In genomic region chr6:31652925-31653724, GRCh38 we compare ENCODE assay signal across 8 cellular contexts. TPM values are rescaled to one million over a fixed set of nuclear protein-coding genes. Genes with fewer than 3 reads are reported as not detected.
DNase-seq lines count a peak whose midpoint lies in the region; ATAC-seq, FAIRE-seq and TF ChIP-seq lines count a peak whose summit lies in the region.

No MANE protein-coding gene starts in this region.

- peak overlapping the region; percentile 98 for H3K27ac ChIP-seq in K562 (ENCODE audit: extremely low read depth, low read depth, low read length)
- H3K27ac ChIP-seq in small intestine (ENCODE audit: low read depth in 1 of 2, low read length in 1 of 2): peak overlapping the region; percentile 91 to 97

- H3K79me2 ChIP-seq in K562 (ENCODE audit: control insufficient read depth, insufficient read depth, low read length): peaks cover 83% of the 10 kb centered on the region

- H3K9ac ChIP-seq in K562 (ENCODE audit: insufficient read depth in 1 of 2, low read depth in 2 of 2, low read length in 2 of 2): peak overlapping the region; percentile 95 to 97

- TF ChIP-seq CTCF in K562 (IDR thresholded peaks at IDR 0.05 in 2 of 3, conservative IDR thresholded peaks at IDR 0.05 in 1 of 3; ENCODE audit: insufficient read depth in 2 of 3, low read depth in 1 of 3, low read length in 3 of 3): peak; percentile 43 to 72 (median 54)

- peak; percentile 97 for FAIRE-seq in K562 (lab: Jason Lieb, UNC)
- FAIRE-seq in small intestine (lab: Jason Lieb, UNC): no peak

- CTCF ChIA-PET in K562 (lab: Yijun Ruan, JAX; ENCODE audit: low intra/inter-chr PET ratio): no interaction called here

- peaks cover 2% of the 10 kb centered on the region for H4K20me1 ChIP-seq in K562 (replicated peaks; ENCODE audit: control insufficient read depth, insufficient read depth, low read length)

- H3K27me3 ChIP-seq in K562 (ENCODE audit: control insufficient read depth in 2 of 2, insufficient read depth in 2 of 2, low read length in 2 of 2): no peaks in the 10 kb centered on the region
- no peaks in the 10 kb centered on the region for H3K27me3 ChIP-seq in small intestine (ENCODE audit: control insufficient read depth in 2 of 2, insufficient read depth in 2 of 2, low read length in 2 of 2)

- TSS peak; percentile 97 for BruUV-seq in K562 (replicated peaks; lab: Mats Ljungman, UMichigan)

- H2AFZ ChIP-seq in K562 (ENCODE audit: low read depth, low read length): peak overlapping the region; percentile 94

- peaks cover 22 to 26% of the 10 kb centered on the region in 2 experiments for H3K4me1 ChIP-seq in K562 (replicated peaks in 1 of 2; ENCODE audit: control insufficient read depth in 2 of 2, insufficient read depth in 2 of 2, low read length in 2 of 2)
- peaks cover 5 to 11% of the 10 kb centered on the region in 2 donors for H3K4me1 ChIP-seq in small intestine (ENCODE audit: control insufficient read depth in 2 of 2, insufficient read depth in 1 of 2, low read depth in 1 of 2, low read length in 1 of 2)

- H3K4me3 ChIP-seq in K562: peak overlapping the region; percentile 73
- peak overlapping the region; percentile 63 to 77 for H3K4me3 ChIP-seq in small intestine (ENCODE audit: low read depth in 1 of 2, low read length in 2 of 2)

- peak; percentile 68 for TF ChIP-seq POLR2A in Raji (IDR thresholded peaks at IDR 0.05; ENCODE audit: insufficient read depth, low read depth, low read length)
- TF ChIP-seq POLR2A in K562 (conservative IDR thresholded peaks at IDR 0.05): peak; percentile 98

- intact Hi-C loops in K562 (cut with micrococcal nuclease): loop anchor here (1.0 kb wide), 5 partner anchors 7 to 210 kb away; partner anchors contain the start of genes C6orf47 and DDX39B

- in situ Hi-C loops in K562 (cut with MboI): no loop called here

- ATAC-seq in GM19438 (IDR thresholded peaks at IDR 0.05; ENCODE audit: low read depth, unreplicated experiment) (peak; percentile 64), HG03469 (IDR thresholded peaks at IDR 0.05; ENCODE audit: unreplicated experiment) (peak; percentile 42), K562 (peak; percentile 83)

- POLR2A ChIA-PET in K562 (lab: Yijun Ruan, JAX): interaction anchor here (0.5 to 8.5 kb wide), 55 partner anchors 10 to 1723 kb away, joined by 3 to 267 read pairs (median 7); partner anchors contain the start of genes C6orf47, CLIC1, CSNK2B and DDAH2

- 7% methylated on average over 37 of the region's 37 CpGs for WGBS in K562 (ENCODE audit: insufficient coverage, low coverage, missing lambda C conversion rate)
- 6 to 7% (median 7%) methylated on average over 34 to 37 of the region's 37 CpGs for WGBS in small intestine, 3 donors

- TF ChIP-seq EP300 in K562 (IDR thresholded peaks at IDR 0.05; ENCODE audit: low read length): no peak; the same call in 1 of the 2 replicates

- H3K9me1 ChIP-seq in K562 (ENCODE audit: control insufficient read depth, insufficient read depth, low read length): no peaks in the 10 kb centered on the region

- peaks cover 64% of the 10 kb centered on the region for H3K36me3 ChIP-seq in K562 (ENCODE audit: control insufficient read depth, insufficient read depth, low read length)
- peaks cover 10% of the 10 kb centered on the region in 2 donors for H3K36me3 ChIP-seq in small intestine (ENCODE audit: control insufficient read depth in 2 of 2, insufficient read depth in 2 of 2, low read length in 2 of 2)

- TF ChIP-seq RAD21 in K562 (CRISPR knock-in tag; conservative IDR thresholded peaks at IDR 0.05 in 1 of 2, IDR thresholded peaks at IDR 0.05 in 1 of 2): peak in 1 of 2 experiments; percentile 52; a peak in 2 of 4 replicates

- peak overlapping the region; percentile 90 for H3K4me2 ChIP-seq in K562 (ENCODE audit: insufficient read depth, low read length)

- no peaks in the 10 kb centered on the region for H3K9me3 ChIP-seq in K562 (replicated peaks; ENCODE audit: control insufficient read depth, insufficient read depth, low read depth, low read length)
- no peaks in the 10 kb centered on the region for H3K9me3 ChIP-seq in small intestine (ENCODE audit: control insufficient read depth, low read depth)

- DNase-seq in EH (ENCODE audit: low read depth) (peak; percentile 92), K562 (ENCODE audit: extremely low read depth in 1 of 4, low spot score in 3 of 4) (peak; percentile 94 to 99 (median 96)), iPS-NIHi11 (ENCODE audit: low spot score) (peak; percentile 88), small intestine (peak; percentile 91)
- DNase-seq in central memory CD4-positive, alpha-beta T cell: no peak

RNA-seq across cellular contexts. Expression of gene BAG6, which starts 0.7 kb away (rescaled TPM):
- 312 and 626 TPM in 2 replicates for total RNA-seq in K562 (2011; cell fraction: chromatin; rRNA removed; ENCODE audit: low replicate concordance)
- 393 and 458 TPM in 2 replicates for total RNA-seq in K562 (2011; cell fraction: nucleolus; rRNA removed)
- total RNA-seq in K562 (2011; cell fraction: nucleoplasm; rRNA removed): 245 and 292 TPM in 2 replicates
- 246 and 295 TPM in 2 replicates for total RNA-seq in K562 (2014; rRNA removed)
- total RNA-seq in K562 (2014; rRNA removed; fragmentation: Illumina TruSeq; extraction: Trizol): 100 and 105 TPM in 2 replicates
- 124 and 125 TPM in 2 replicates for total RNA-seq in K562 (2015; rRNA removed; fragmentation: Illumina TruSeq; extraction: Trizol)
- 422 and 484 TPM in 2 replicates for total RNA-seq in K562 (2021)
- polyA plus RNA-seq in K562 (2011; rRNA removed): 86.1 and 202 TPM in 2 replicates
- 117 and 176 TPM in 2 replicates for polyA plus RNA-seq in K562 (2011; cell fraction: cytosol; rRNA removed)
- 486 and 557 TPM in 2 replicates for polyA plus RNA-seq in K562 (2011; cell fraction: nucleus; rRNA removed)
- polyA plus RNA-seq in K562 (2012): 430 and 470 TPM in 2 replicates
- 304 and 355 TPM in 2 replicates for polyA plus RNA-seq in K562 (2014; fragmentation: Illumina TruSeq; extraction: Trizol)
- 10 to 100 TPM; 41.9 to 54.1 TPM for polyA plus RNA-seq in K562 (2014; fragmentation: Nextera tagmentation; extraction: Ambion mirVana)
- 225 and 263 TPM in 2 replicates for polyA plus RNA-seq in K562 (2014; rRNA removed)
- 113 and 169 TPM in 2 replicates for polyA minus RNA-seq in K562 (2011; rRNA and poly(A)+ RNA removed)
- 230 and 353 TPM in 2 replicates for polyA minus RNA-seq in K562 (2011; cell fraction: cytosol; rRNA and poly(A)+ RNA removed)
- 128 and 162 TPM in 2 replicates for polyA minus RNA-seq in K562 (2011; cell fraction: nucleus; rRNA and poly(A)+ RNA removed)
- 100 to 1,000 TPM; 193 to 381 (median 342) TPM for polyA plus RNA-seq in small intestine

RNA-seq across cellular contexts. Expression of gene APOM, which starts 2.6 kb away (rescaled TPM):
- 6.6 and 7.8 TPM in 2 replicates for total RNA-seq in K562 (2011; cell fraction: chromatin; rRNA removed; ENCODE audit: low replicate concordance)
- 5.1 and 5.3 TPM in 2 replicates for total RNA-seq in K562 (2011; cell fraction: nucleolus; rRNA removed)
- 9.8 and 10.1 TPM in 2 replicates for total RNA-seq in K562 (2011; cell fraction: nucleoplasm; rRNA removed)
- 5.7 and 6.6 TPM in 2 replicates for total RNA-seq in K562 (2014; rRNA removed)
- total RNA-seq in K562 (2014; rRNA removed; fragmentation: Illumina TruSeq; extraction: Trizol): 10.4 and 10.8 TPM in 2 replicates
- 6.6 and 7.1 TPM in 2 replicates for total RNA-seq in K562 (2015; rRNA removed; fragmentation: Illumina TruSeq; extraction: Trizol)
- total RNA-seq in K562 (2021): 9.7 and 10.1 TPM in 2 replicates
- 7.7 and 8.6 TPM in 2 replicates for polyA plus RNA-seq in K562 (2011; rRNA removed)
- 10.2 and 18.1 TPM in 2 replicates for polyA plus RNA-seq in K562 (2011; cell fraction: cytosol; rRNA removed)
- 13.8 and 20.1 TPM in 2 replicates for polyA plus RNA-seq in K562 (2011; cell fraction: nucleus; rRNA removed)
- 11.4 and 16.2 TPM in 2 replicates for polyA plus RNA-seq in K562 (2012)
- 13.1 and 17.4 TPM in 2 replicates for polyA plus RNA-seq in K562 (2014; fragmentation: Illumina TruSeq; extraction: Trizol)
- 10 to 100 TPM; 23.9 to 24.3 TPM for polyA plus RNA-seq in K562 (2014; fragmentation: Nextera tagmentation; extraction: Ambion mirVana)
- 10.1 and 13.5 TPM in 2 replicates for polyA plus RNA-seq in K562 (2014; rRNA removed)
- 2.6 and 5.6 TPM in 2 replicates for polyA minus RNA-seq in K562 (2011; rRNA and poly(A)+ RNA removed)
- polyA minus RNA-seq in K562 (2011; cell fraction: cytosol; rRNA and poly(A)+ RNA removed): 2.2 and 3.5 TPM in 2 replicates
- 1.6 and 2.3 TPM in 2 replicates for polyA minus RNA-seq in K562 (2011; cell fraction: nucleus; rRNA and poly(A)+ RNA removed)
- 1 to 10 TPM; 7.2 to 8.9 (median 7.4) TPM for polyA plus RNA-seq in small intestine

RNA-seq across cellular contexts. Expression of gene C6orf47, which starts 7.5 kb away (rescaled TPM):
- 18.1 and 40.4 TPM in 2 replicates for total RNA-seq in K562 (2011; cell fraction: chromatin; rRNA removed; ENCODE audit: low replicate concordance)
- total RNA-seq in K562 (2011; cell fraction: nucleolus; rRNA removed): 34.1 and 39.2 TPM in 2 replicates
- total RNA-seq in K562 (2011; cell fraction: nucleoplasm; rRNA removed): 28.1 and 30.1 TPM in 2 replicates
- total RNA-seq in K562 (2014; rRNA removed) (43.8 and 44.3 TPM in 2 replicates), K562 (2014; rRNA removed; fragmentation: Illumina TruSeq; extraction: Trizol) (24.7 and 24.9 TPM in 2 replicates), K562 (2015; rRNA removed; fragmentation: Illumina TruSeq; extraction: Trizol) (39.3 and 41.0 TPM in 2 replicates), K562 (2021) (28.0 and 33.2 TPM in 2 replicates)
- polyA plus RNA-seq in K562 (2011; rRNA removed) (11.0 and 14.6 TPM in 2 replicates), K562 (2014; fragmentation: Illumina TruSeq; extraction: Trizol) (27.0 and 33.8 TPM in 2 replicates), K562 (2014; fragmentation: Nextera tagmentation; extraction: Ambion mirVana) (under 1 TPM; 0.14 to 0.27 TPM), K562 (2014; rRNA removed) (38.1 and 38.7 TPM in 2 replicates), small intestine (10 to 100 TPM; 17.3 to 29.1 (median 23.0) TPM)
- 10.6 and 16.9 TPM in 2 replicates for polyA plus RNA-seq in K562 (2011; cell fraction: cytosol; rRNA removed)
- 7.7 and 10.6 TPM in 2 replicates for polyA plus RNA-seq in K562 (2011; cell fraction: nucleus; rRNA removed)
- polyA plus RNA-seq in K562 (2012): 31.5 and 32.4 TPM in 2 replicates
- 11.3 and 12.1 TPM in 2 replicates for polyA minus RNA-seq in K562 (2011; rRNA and poly(A)+ RNA removed)
- polyA minus RNA-seq in K562 (2011; cell fraction: cytosol; rRNA and poly(A)+ RNA removed): 8.6 and 11.6 TPM in 2 replicates
- 14.7 and 20.5 TPM in 2 replicates for polyA minus RNA-seq in K562 (2011; cell fraction: nucleus; rRNA and poly(A)+ RNA removed)

RNA-seq across cellular contexts. Expression of gene GPANK1, which starts 11.7 kb away (rescaled TPM):
- 47.6 and 87.1 TPM in 2 replicates for total RNA-seq in K562 (2011; cell fraction: chromatin; rRNA removed; ENCODE audit: low replicate concordance)
- 67.0 and 79.7 TPM in 2 replicates for total RNA-seq in K562 (2011; cell fraction: nucleolus; rRNA removed)
- total RNA-seq in K562 (2011; cell fraction: nucleoplasm; rRNA removed): 60.5 and 67.5 TPM in 2 replicates
- 63.9 and 66.3 TPM in 2 replicates for total RNA-seq in K562 (2014; rRNA removed)
- total RNA-seq in K562 (2014; rRNA removed; fragmentation: Illumina TruSeq; extraction: Trizol): 33.8 and 41.2 TPM in 2 replicates
- 46.3 and 47.4 TPM in 2 replicates for total RNA-seq in K562 (2015; rRNA removed; fragmentation: Illumina TruSeq; extraction: Trizol)
- 54.6 and 55.4 TPM in 2 replicates for total RNA-seq in K562 (2021)
- polyA plus RNA-seq in K562 (2011; rRNA removed): 41.7 and 42.6 TPM in 2 replicates
- 55.8 and 78.7 TPM in 2 replicates for polyA plus RNA-seq in K562 (2011; cell fraction: cytosol; rRNA removed)
- 44.5 and 50.7 TPM in 2 replicates for polyA plus RNA-seq in K562 (2011; cell fraction: nucleus; rRNA removed)
- 53.6 and 55.1 TPM in 2 replicates for polyA plus RNA-seq in K562 (2012)
- 97.0 and 111 TPM in 2 replicates for polyA plus RNA-seq in K562 (2014; fragmentation: Illumina TruSeq; extraction: Trizol)
- polyA plus RNA-seq in K562 (2014; fragmentation: Nextera tagmentation; extraction: Ambion mirVana): 10 to 100 TPM; 32.2 to 38.0 TPM
- polyA plus RNA-seq in K562 (2014; rRNA removed): 77.8 and 92.2 TPM in 2 replicates
- 23.7 and 24.2 TPM in 2 replicates for polyA minus RNA-seq in K562 (2011; rRNA and poly(A)+ RNA removed)
- polyA minus RNA-seq in K562 (2011; cell fraction: cytosol; rRNA and poly(A)+ RNA removed): 15.0 and 16.1 TPM in 2 replicates
- 27.9 and 38.1 TPM in 2 replicates for polyA minus RNA-seq in K562 (2011; cell fraction: nucleus; rRNA and poly(A)+ RNA removed)
- 10 to 100 TPM; 14.8 to 30.2 (median 19.2) TPM for polyA plus RNA-seq in small intestine

RNA-seq across cellular contexts. Expression of gene CSNK2B, which starts 12.8 kb away (rescaled TPM):
- 260 and 394 TPM in 2 replicates for total RNA-seq in K562 (2011; cell fraction: chromatin; rRNA removed; ENCODE audit: low replicate concordance)
- 152 and 173 TPM in 2 replicates for total RNA-seq in K562 (2011; cell fraction: nucleolus; rRNA removed)
- total RNA-seq in K562 (2011; cell fraction: nucleoplasm; rRNA removed): 222 and 269 TPM in 2 replicates
- total RNA-seq in K562 (2014; rRNA removed) (540 and 633 TPM in 2 replicates), K562 (2014; rRNA removed; fragmentation: Illumina TruSeq; extraction: Trizol) (434 and 461 TPM in 2 replicates), K562 (2015; rRNA removed; fragmentation: Illumina TruSeq; extraction: Trizol) (501 and 527 TPM in 2 replicates), K562 (2021) (512 and 529 TPM in 2 replicates)
- polyA plus RNA-seq in K562 (2011; rRNA removed) (120 and 179 TPM in 2 replicates), K562 (2014; fragmentation: Illumina TruSeq; extraction: Trizol) (1,018 and 1,126 TPM in 2 replicates), K562 (2014; fragmentation: Nextera tagmentation; extraction: Ambion mirVana) (100 to 1,000 TPM; 870 to 972 TPM), K562 (2014; rRNA removed) (237 and 259 TPM in 2 replicates), small intestine (100 to 1,000 TPM; 185 to 231 (median 223) TPM)
- polyA plus RNA-seq in K562 (2011; cell fraction: cytosol; rRNA removed): 389 and 405 TPM in 2 replicates
- 398 and 493 TPM in 2 replicates for polyA plus RNA-seq in K562 (2011; cell fraction: nucleus; rRNA removed)
- 775 and 1,051 TPM in 2 replicates for polyA plus RNA-seq in K562 (2012)
- polyA minus RNA-seq in K562 (2011; rRNA and poly(A)+ RNA removed): 244 and 291 TPM in 2 replicates
- polyA minus RNA-seq in K562 (2011; cell fraction: cytosol; rRNA and poly(A)+ RNA removed): 191 and 211 TPM in 2 replicates
- 77.7 and 105 TPM in 2 replicates for polyA minus RNA-seq in K562 (2011; cell fraction: nucleus; rRNA and poly(A)+ RNA removed)
